22 cellular contexts compared by ENCODE assay signal in the genomic region with DNA sequence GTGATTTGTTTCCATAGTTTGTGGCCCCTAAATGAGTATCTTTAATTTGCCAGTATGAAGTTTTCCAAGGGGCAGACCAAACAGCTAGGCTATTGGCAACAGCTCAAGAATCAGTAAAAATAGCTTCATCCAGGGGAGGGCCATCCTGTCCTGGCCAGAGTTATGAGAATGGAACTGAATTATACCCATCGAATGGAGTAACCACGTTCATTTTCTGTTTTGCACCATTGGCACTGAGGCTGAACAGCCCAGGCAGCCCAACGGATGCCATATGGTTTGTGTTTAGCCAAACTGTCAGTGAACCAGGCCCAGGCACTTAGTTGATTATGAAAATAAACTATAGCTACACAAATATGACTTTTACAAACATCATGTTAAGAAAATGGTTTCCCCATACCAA. TPM values are rescaled to one million over a fixed set of nuclear protein-coding genes. Genes with fewer than 3 reads are reported as not detected.
A peak's percentile ranks its signal among the peaks of the same experiment; 100 is the strongest.
DNase-seq lines count a peak whose midpoint lies in the region; ATAC-seq and TF ChIP-seq lines count a peak whose summit lies in the region.
"Had no signal": no experiment of that assay in that cellular context is flagged by ENCODE, and none has a peak within 500 bp of the region (broad histone marks: within the 10 kb centered on the region; RNA-seq: fewer than 3 reads in every experiment).

No MANE protein-coding gene starts in this region.

- H3K79me2 ChIP-seq in PC-3 (ENCODE audit: low read length) = no peaks in the 10 kb centered on the region

- H2AFZ ChIP-seq in PC-3 (ENCODE audit: low read length) = no peak overlapping the region

- no peaks in the 10 kb centered on the region for H3K9me2 ChIP-seq in PC-3 (replicated peaks; ENCODE audit: low read length)

- BruUV-seq in PC-3 (replicated peaks; lab: Mats Ljungman, UMichigan) = no TSS peak

- H3K27ac ChIP-seq in left ventricle myocardium inferior (replicated peaks) (no peak overlapping the region), PC-3 (ENCODE audit: low read length) (no peak overlapping the region)
- H3K27ac ChIP-seq: A549, KMS-11 had no signal

- H3K27me3 ChIP-seq in left ventricle myocardium inferior (ENCODE audit: low read depth) = no peaks in the 10 kb centered on the region
- no peaks in the 10 kb centered on the region for H3K27me3 ChIP-seq in adipocyte (replicated peaks; ENCODE audit: control insufficient read depth, insufficient read depth, low read length)
- no peaks in the 10 kb centered on the region for H3K27me3 ChIP-seq in PC-3 (ENCODE audit: low read length)

- no peak overlapping the region for H3K4me2 ChIP-seq in PC-3 (ENCODE audit: low read length)
- H3K4me2 ChIP-seq: A549, KMS-11 had no signal

- no peak overlapping the region for H3K9ac ChIP-seq in adipocyte (ENCODE audit: low read length)
- no peak overlapping the region for H3K9ac ChIP-seq in PC-3 (ENCODE audit: low read length)
- H3K9ac ChIP-seq: KMS-11 had no signal

- DNase-seq in left ventricle myocardium superior (no peak), left ventricle myocardium inferior (no peak), adipocyte (ENCODE audit: low read depth) (peak; percentile 20), fibroblast of the aortic adventitia (ENCODE audit: low read depth) (peak; percentile 27), PC-3 (no peak)
- DNase-seq: CD4-positive, CD25-positive, alpha-beta regulatory T cell; DMS79 treated with DMSO at 0.1 percent for 48 hours; GDM1; NCI-H1092; NCI-H146; NCI-H2081; NCI-H510A; NCI-H774 had no signal

- no peaks in the 10 kb centered on the region for H4K20me1 ChIP-seq in PC-3 (ENCODE audit: low read length)

- TF ChIP-seq CTCF in left ventricle myocardium inferior (IDR thresholded peaks at IDR 0.05; ENCODE audit: borderline replicate concordance) (no peak), fibroblast of the aortic adventitia (IDR thresholded peaks at IDR 0.05; ENCODE audit: insufficient read depth, low read length) (no peak), PC-3 (conservative IDR thresholded peaks at IDR 0.05; ENCODE audit: low read depth, low read length) (no peak)

- H3K4me3 ChIP-seq in left ventricle myocardium inferior (no peak overlapping the region), adipocyte (ENCODE audit: low read length) (no peak overlapping the region), fibroblast of the aortic adventitia (ENCODE audit: low read depth, low read length) (no peak overlapping the region), PC-3 (ENCODE audit: low read length) (no peak overlapping the region)
- H3K4me3 ChIP-seq: A549, GM12878 had no signal

- H3K36me3 ChIP-seq in left ventricle myocardium inferior = no peaks in the 10 kb centered on the region
- H3K36me3 ChIP-seq in adipocyte (ENCODE audit: control insufficient read depth, insufficient read depth, low read length, severe bottlenecking) = no peaks in the 10 kb centered on the region
- no peaks in the 10 kb centered on the region for H3K36me3 ChIP-seq in PC-3 (ENCODE audit: low read depth, low read length)

- POLR2A ChIA-PET in PC-3 (lab: Charles Lee; ENCODE audit: unreplicated experiment) = no interaction called here

- ATAC-seq in left ventricle myocardium superior (peak; percentile 70), GM21381 (IDR thresholded peaks at IDR 0.05; ENCODE audit: unreplicated experiment) (no peak), GM18870 (IDR thresholded peaks at IDR 0.05; ENCODE audit: unreplicated experiment) (no peak), GM18907 (IDR thresholded peaks at IDR 0.05; ENCODE audit: unreplicated experiment) (no peak), PC-3 (no peak)
- ATAC-seq: A549, GM12878, HepG2 had no signal

- intact Hi-C loops in left ventricle myocardium superior (cut with micrococcal nuclease) (no loop called here), left ventricle myocardium inferior (cut with micrococcal nuclease) (no loop called here), PC-3 (cut with micrococcal nuclease) (no loop called here)

- H3K9me3 ChIP-seq in left ventricle myocardium inferior (replicated peaks) (no peaks in the 10 kb centered on the region), adipocyte (ENCODE audit: control insufficient read depth, low read length) (no peaks in the 10 kb centered on the region), PC-3 (ENCODE audit: low read length) (no peaks in the 10 kb centered on the region)
- H3K9me3 ChIP-seq: A549 had no signal

- H3K4me1 ChIP-seq in left ventricle myocardium inferior (peaks cover 12% of the 10 kb centered on the region), adipocyte (ENCODE audit: control insufficient read depth, insufficient read depth, low read length) (no peaks in the 10 kb centered on the region), PC-3 (ENCODE audit: insufficient read depth, low read length) (peaks cover 3% of the 10 kb centered on the region; the same call in 1 of the 2 replicates)
- H3K4me1 ChIP-seq: A549 had no signal

- CTCF ChIA-PET in PC-3 (lab: Charles Lee) = no interaction called here

- no peaks in the 10 kb centered on the region for H3F3A ChIP-seq in PC-3 (ENCODE audit: low read length, unreplicated experiment)

RNA-seq across cellular contexts. Expression of a gene that starts 17.7 kb away (rescaled TPM):
- total RNA-seq in left ventricle myocardium superior (3.1 TPM), left ventricle myocardium inferior (4.3 TPM), fibroblast of the aortic adventitia (ENCODE audit: low replicate concordance) (0.09 TPM in 1 of 2 replicates, not detected in the other), PC-3 (2014; rRNA removed) (not detected in 2 replicates)
- total RNA-seq: B cell; CD4-positive, CD25-positive, alpha-beta regulatory T cell; GM12878; H1; HepG2 had no signal

RNA-seq across cellular contexts. Expression of a gene that starts 33.0 kb away (rescaled TPM):
- total RNA-seq in left ventricle myocardium superior (81.0 TPM), left ventricle myocardium inferior (91.8 TPM), fibroblast of the aortic adventitia (ENCODE audit: low replicate concordance) (45.5 and 148 TPM in 2 replicates), PC-3 (2014; rRNA removed) (42.4 and 56.1 TPM in 2 replicates)

Comparison
In these comparisons a context has a peak if more than half of its experiments do, and no peak if none do; other contexts are left out.
1. DNase-seq: peak in adipocyte (single experiment) and fibroblast of the aortic adventitia (single experiment); none in left ventricle myocardium superior (single experiment), left ventricle myocardium inferior (single experiment) and PC-3 (single experiment).